In genomic region chr1:226578946-226579639, GRCh38 we compare ENCODE assay signal across 23 cellular contexts. TPM values are rescaled to one million over a fixed set of nuclear protein-coding genes. Genes with fewer than 3 reads are reported as not detected.
"Had no signal": no experiment of that assay in that cellular context is flagged by ENCODE, and none has a peak within 500 bp of the region (broad histone marks: within the 10 kb centered on the region; RNA-seq: fewer than 3 reads in every experiment).

No MANE protein-coding gene starts in this region.

- H3K4me1 ChIP-seq: ascending aorta, body of pancreas had no signal

- H3K4me3 ChIP-seq: ascending aorta, body of pancreas, PC-9 had no signal

- H3K27me3 ChIP-seq: ascending aorta, body of pancreas had no signal

- H3K36me3 ChIP-seq: ascending aorta had no signal

- H3K9me3 ChIP-seq: ascending aorta, body of pancreas had no signal

- ATAC-seq: activated CD4-positive, CD25-positive, alpha-beta regulatory T cell treated with anti-CD3 and anti-CD28 coated beads, Interleukin-2, amount 50 U/mL, for 24 hours; activated CD8-positive, alpha-beta T cell treated with anti-CD3 and anti-CD28 coated beads for 36 hours; activated naive CD4-positive, alpha-beta T cell treated with anti-CD3 and anti-CD28 coated beads, Interleukin-2, amount 50 U/mL, for 72 hours; activated naive CD8-positive, alpha-beta T cell treated with anti-CD3 and anti-CD28 coated beads, Interleukin-2, amount 50 U/mL, for 24 hours; body of pancreas; T-helper 17 cell had no signal

- H3K27ac ChIP-seq: ascending aorta, body of pancreas, PC-9 had no signal

- DNase-seq: activated CD4-positive, alpha-beta T cell treated with anti-CD3 and anti-CD28 coated beads for 4 hours; activated CD8-positive, alpha-beta memory T cell treated with anti-CD3 and anti-CD28 coated beads, Interleukin-2, amount 50 U/mL, for 4 hours; activated CD8-positive, alpha-beta T cell treated with anti-CD3 and anti-CD28 coated beads for 36 hours; activated naive CD8-positive, alpha-beta T cell treated with anti-CD3 and anti-CD28 coated beads, Interleukin-2, amount 50 U/mL, for 24 hours; activated T-cell treated with anti-CD3 and anti-CD28 coated beads, Interleukin-2, amount 50 U/mL, for 1 hour; amniotic stem cell; body of pancreas; Kasumi-1; KBM-7; NCI-H1105 treated with DMSO at 0.1 percent for 48 hours; NCI-H146; NCI-H187 treated with DMSO at 0.1 percent for 48 hours; NCI-H2081 treated with DMSO at 0.1 percent for 48 hours; NCI-H446; NCI-H524; PC-9; SIG-M5; T-helper 17 cell; T-helper 9 cell had no signal

RNA-seq across cellular contexts. Expression of gene STUM, which starts 30.5 kb away (rescaled TPM):
- total RNA-seq: activated CD8-positive, alpha-beta T cell treated with anti-CD3 and anti-CD28 coated beads for 36 hours; activated naive CD4-positive, alpha-beta T cell treated with anti-CD3 and anti-CD28 coated beads, Interleukin-2, amount 50 U/mL, for 72 hours; bronchial epithelial cell; PC-9; T-helper 17 cell had no signal
